11 cellular contexts compared by ENCODE assay signal in the genomic region with DNA sequence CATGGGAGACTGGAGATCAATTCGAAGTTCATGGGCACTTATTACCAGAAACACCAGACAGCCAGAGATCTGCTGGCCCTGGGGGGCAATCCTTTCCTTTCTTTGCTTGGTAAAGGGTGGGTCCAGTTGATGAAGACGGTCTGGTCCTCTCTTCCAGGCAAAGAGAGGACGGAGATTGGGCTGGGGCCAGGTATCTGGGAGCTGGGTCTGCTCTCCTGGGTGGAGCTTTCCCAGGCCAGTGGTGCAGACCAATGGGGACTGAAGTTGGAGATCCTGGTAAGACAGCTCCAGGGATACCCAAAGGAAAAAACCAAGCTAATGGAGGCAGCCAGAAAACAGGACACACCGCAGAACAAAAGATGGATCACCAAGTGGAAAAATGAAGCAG. TPM values are rescaled to one million over a fixed set of nuclear protein-coding genes. Genes with fewer than 3 reads are reported as not detected.
DNase-seq lines count a peak whose midpoint lies in the region; ATAC-seq and TF ChIP-seq lines count a peak whose summit lies in the region.
"Had no signal": no experiment of that assay in that cellular context is flagged by ENCODE, and none has a peak within 500 bp of the region (broad histone marks: within the 10 kb centered on the region; RNA-seq: fewer than 3 reads in every experiment).

No MANE protein-coding gene starts in this region.

- intact Hi-C loops in left ventricle myocardium inferior (cut with micrococcal nuclease), result no loop called here
- intact Hi-C loops in cardiac septum (cut with DNase I), result no loop called here

- peak overlapping the region; percentile 58 for H4K8ac ChIP-seq in trophoblast cell (ENCODE audit: low read depth, low read length)

- peaks cover 4% of the 10 kb centered on the region for H3K79me2 ChIP-seq in trophoblast cell (ENCODE audit: control insufficient read depth, insufficient read depth, low read length, poor library complexity)

- no peak overlapping the region for H3K9ac ChIP-seq in trophoblast cell (ENCODE audit: low read length)

- peak overlapping the region; percentile 9 for H3K18ac ChIP-seq in trophoblast cell (ENCODE audit: low read length)

- peak overlapping the region; percentile 49 for H2AK5ac ChIP-seq in trophoblast cell (ENCODE audit: low read length)

- H3K27me3 ChIP-seq in left ventricle myocardium inferior (ENCODE audit: low read depth) (no peaks in the 10 kb centered on the region), esophagus (ENCODE audit: control insufficient read depth in 1 of 2, insufficient read depth in 2 of 2, low read length in 2 of 2) (no peaks in the 10 kb centered on the region), trophoblast cell (ENCODE audit: insufficient read depth, low read length) (no peaks in the 10 kb centered on the region)

- H3K4ac ChIP-seq in trophoblast cell (ENCODE audit: low read depth, low read length), result peak overlapping the region; percentile 35

- H3K9me3 ChIP-seq in left ventricle myocardium inferior (replicated peaks) (no peaks in the 10 kb centered on the region), esophagus (ENCODE audit: control insufficient read depth in 2 of 2, insufficient read depth in 1 of 2, low read depth in 1 of 2, low read length in 1 of 2) (no peaks in the 10 kb centered on the region), trophoblast cell (ENCODE audit: insufficient read depth, low read depth, low read length) (peaks cover 3% of the 10 kb centered on the region)

- H3K23ac ChIP-seq in trophoblast cell (ENCODE audit: low read length), result no peak overlapping the region

- peak overlapping the region; percentile 59 for H3K14ac ChIP-seq in trophoblast cell (ENCODE audit: low read length)

- H3K4me1 ChIP-seq in left ventricle myocardium inferior (peaks cover 66% of the 10 kb centered on the region), esophagus (ENCODE audit: control insufficient read depth in 2 of 2, insufficient read depth in 2 of 2, low read length in 1 of 2) (peaks cover 2% of the 10 kb centered on the region in 2 donors), trophoblast cell (ENCODE audit: control insufficient read depth in 1 of 2, insufficient read depth in 2 of 2, low read length in 2 of 2) (peaks cover 8 to 12% of the 10 kb centered on the region in 2 experiments)

- no peak overlapping the region for H2AFZ ChIP-seq in trophoblast cell (ENCODE audit: insufficient read depth, low read length, poor library complexity)

- no peak for TF ChIP-seq CTCF in left ventricle myocardium inferior (IDR thresholded peaks at IDR 0.05; ENCODE audit: borderline replicate concordance)

- no peak for ATAC-seq in HG03097 (IDR thresholded peaks at IDR 0.05; ENCODE audit: low FRiP score, unreplicated experiment)

- DNase-seq in left ventricle myocardium inferior (no peak), cardiac septum (ENCODE audit: low spot score) (no peak), trophoblast cell (no peak), GM19240 (ENCODE audit: insufficient read length, low spot score) (no peak), COLO668 (lab: John Stamatoyannopoulos, UW; ENCODE audit: unreplicated experiment) (no peak), EL (no peak)
- DNase-seq: activated CD4-positive, alpha-beta T cell treated with anti-CD3 and anti-CD28 coated beads for 48 hours; DMS79; SW 1271 had no signal

- H3K4me3 ChIP-seq in left ventricle myocardium inferior (no peak overlapping the region), esophagus (ENCODE audit: low read depth in 1 of 2, low read length in 2 of 2) (no peak overlapping the region), trophoblast cell (ENCODE audit: low read depth, low read length) (no peak overlapping the region)

- H2BK12ac ChIP-seq in trophoblast cell (ENCODE audit: low read length), result peak overlapping the region; percentile 55

- H4K12ac ChIP-seq in trophoblast cell (ENCODE audit: low read depth, low read length), result peak overlapping the region; percentile 51

- peaks cover 8% of the 10 kb centered on the region for H3K79me1 ChIP-seq in trophoblast cell (ENCODE audit: low read length)

- H3K4me2 ChIP-seq in trophoblast cell (ENCODE audit: low read length), result peak overlapping the region; percentile 40

- H2BK5ac ChIP-seq in trophoblast cell (ENCODE audit: low read depth, low read length, poor library complexity), result peak overlapping the region; percentile 70

- H4K91ac ChIP-seq in trophoblast cell (ENCODE audit: low read depth, low read length), result peak overlapping the region; percentile 71

- H3K27ac ChIP-seq in left ventricle myocardium inferior (replicated peaks), result peak overlapping the region; percentile 27
- peak overlapping the region; percentile 16 to 33 for H3K27ac ChIP-seq in esophagus (ENCODE audit: low read depth in 2 of 2, low read length in 1 of 2)
- peak overlapping the region; percentile 35 for H3K27ac ChIP-seq in trophoblast cell (ENCODE audit: low read depth, low read length)

- H3K36me3 ChIP-seq in left ventricle myocardium inferior (peaks cover 39% of the 10 kb centered on the region), esophagus (ENCODE audit: control insufficient read depth in 2 of 2, insufficient read depth in 2 of 2, low read length in 1 of 2) (peaks cover 9 to 10% of the 10 kb centered on the region in 2 donors), trophoblast cell (ENCODE audit: control insufficient read depth in 1 of 2, insufficient read depth in 2 of 2, low read length in 2 of 2) (peaks cover 7 to 11% of the 10 kb centered on the region in 2 experiments)

- H2BK120ac ChIP-seq in trophoblast cell (ENCODE audit: insufficient read depth, low read length, poor library complexity), result peak overlapping the region; percentile 63

- 80 to 82% methylated on average over 4 of the region's 4 CpGs for WGBS in esophagus, 2 donors
- no CpG with 5 or more reads among the region's 4 CpGs for WGBS in trophoblast cell (ENCODE audit: extremely low coverage, insufficient coverage, insufficient read length)

RNA-seq across cellular contexts. Expression of a gene that starts 18.3 kb away (rescaled TPM):
- total RNA-seq in left ventricle myocardium inferior (7.0 TPM), cardiac septum (13.2 TPM)
- 1 to 10 TPM; 5.0 to 6.1 TPM for polyA plus RNA-seq in esophagus
- 8.0 and 8.5 TPM in 2 replicates for polyA plus RNA-seq in trophoblast cell (2013)

RNA-seq across cellular contexts. Expression of a gene that starts 44.4 kb away (rescaled TPM):
- 18.9 TPM for total RNA-seq in left ventricle myocardium inferior
- 20.8 TPM for total RNA-seq in cardiac septum
- polyA plus RNA-seq in esophagus, result 10 to 100 TPM; 88.5 to 96.2 TPM
- 40.8 and 41.0 TPM in 2 replicates for polyA plus RNA-seq in trophoblast cell (2013)
